In genomic region chr13:49499889-49500660, GRCh38 we compare ENCODE assay signal across 1 cellular context.
TF ChIP-seq lines count a peak whose summit lies in the region.

No MANE protein-coding gene starts in this region.

TF ChIP-seq in HepG2, 621 proteins besides CTCF, POLR2A, EP300 and RAD21:
- TF ChIP-seq ZNF33A (CRISPR knock-in tag; IDR thresholded peaks at IDR 0.05; ENCODE audit: borderline replicate concordance), result no peak
- no peak for TF ChIP-seq ZNF570 (CRISPR knock-in tag; IDR thresholded peaks at IDR 0.05; ENCODE audit: borderline replicate concordance)
TF ChIP-seq in HepG2: peak in this region for 0.
